ENCODE assay signal across 12 cellular contexts in the genomic region with DNA sequence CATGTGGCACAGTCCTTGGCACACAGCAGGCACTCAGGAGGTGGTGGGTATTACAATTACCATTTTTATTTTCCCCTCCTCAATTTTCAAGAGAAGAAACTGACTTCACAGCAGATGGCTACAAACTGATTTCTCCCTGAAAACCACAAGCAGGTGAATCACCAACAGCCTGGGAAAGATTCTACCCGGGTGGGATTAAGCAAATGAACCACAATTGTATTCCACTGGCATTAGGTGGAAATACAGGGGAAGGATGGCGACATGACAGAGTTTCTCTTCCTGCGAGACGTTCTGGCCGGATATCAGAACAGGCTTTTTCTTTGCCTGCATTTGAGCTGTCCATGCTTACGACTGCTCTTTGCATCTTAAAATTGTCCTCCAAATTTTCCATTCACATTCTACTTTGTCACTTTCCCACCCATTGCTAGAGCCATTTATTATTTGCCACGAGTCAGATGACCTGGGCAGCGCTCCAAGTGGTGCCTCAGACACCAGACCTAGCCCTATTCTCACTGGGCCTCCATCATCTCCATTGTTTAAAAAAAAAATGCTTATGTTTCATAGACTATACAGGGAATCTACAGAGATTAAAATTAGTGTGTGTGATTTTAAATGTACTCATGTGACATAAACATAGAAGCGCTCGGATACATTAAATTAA. TPM values are rescaled to one million over a fixed set of nuclear protein-coding genes. Genes with fewer than 3 reads are reported as not detected.
DNase-seq lines count a peak whose midpoint lies in the region; ATAC-seq and TF ChIP-seq lines count a peak whose summit lies in the region.
"Had no signal": no experiment of that assay in that cellular context is flagged by ENCODE, and none has a peak within 500 bp of the region (broad histone marks: within the 10 kb centered on the region; RNA-seq: fewer than 3 reads in every experiment).

No MANE protein-coding gene starts in this region.

- H3K27ac Mint-ChIP-seq in activated naive CD4-positive, alpha-beta T cell treated with anti-CD3 and anti-CD28 coated beads, Interleukin-2, amount 10 ng/mL, durations not matched to agents 7 days and 5 days: no peak overlapping the region

- peak; percentile 24 for DNase-seq in EH (ENCODE audit: low read depth)
- peak; percentile 92 for DNase-seq in M059J (ENCODE audit: low read depth)
- DNase-seq in cerebellar cortex (ENCODE audit: low spot score): peak; percentile 43
- peak; percentile 65 for DNase-seq in non-pigmented ciliary epithelial cell (ENCODE audit: low read depth)
- no peak for DNase-seq in activated naive CD4-positive, alpha-beta T cell treated with anti-CD3 and anti-CD28 coated beads, Interleukin-2, amount 10 ng/mL, durations not matched to agents 7 days and 5 days
- DNase-seq in sciatic nerve (ENCODE audit: low spot score): no peak
- DNase-seq in lower lobe of right lung: no peak
- DNase-seq: activated naive CD4-positive, alpha-beta T cell; NCI-H1694; stimulated activated naive CD8-positive, alpha-beta T cell treated with anti-CD3 and anti-CD28 coated beads, Interleukin-15, amount 100 ng/mL, for 72 hours had no signal

- TF ChIP-seq CTCF in lower lobe of right lung (IDR thresholded peaks at IDR 0.05): no peak

- peaks cover 49% of the 10 kb centered on the region for H3K4me1 ChIP-seq in lower lobe of right lung

- intact Hi-C loops in sciatic nerve (cut with DNase I): no loop called here
- intact Hi-C loops in lower lobe of right lung (cut with DNase I): no loop called here

- no peak overlapping the region for H3K4me3 ChIP-seq in lower lobe of right lung

- no peaks in the 10 kb centered on the region for H3K27me3 Mint-ChIP-seq in activated naive CD4-positive, alpha-beta T cell treated with anti-CD3 and anti-CD28 coated beads, Interleukin-2, amount 10 ng/mL, durations not matched to agents 7 days and 5 days
- H3K27me3 Mint-ChIP-seq: stimulated activated naive CD8-positive, alpha-beta T cell treated with anti-CD3 and anti-CD28 coated beads, Interleukin-15, amount 100 ng/mL, for 72 hours had no signal

- no peaks in the 10 kb centered on the region for H3K9me3 ChIP-seq in lower lobe of right lung

- H3K4me3 Mint-ChIP-seq in activated naive CD4-positive, alpha-beta T cell treated with anti-CD3 and anti-CD28 coated beads, Interleukin-2, amount 10 ng/mL, durations not matched to agents 7 days and 5 days: no peak overlapping the region

- no peak overlapping the region for H3K27ac ChIP-seq in lower lobe of right lung

- CTCF ChIA-PET in activated naive CD4-positive, alpha-beta T cell treated with anti-CD3 and anti-CD28 coated beads, Interleukin-2, amount 10 ng/mL, durations not matched to agents 7 days and 5 days (lab: Charles Lee): no interaction called here

- ATAC-seq in sciatic nerve: no peak
- no peak for ATAC-seq in GM18520 (IDR thresholded peaks at IDR 0.05; ENCODE audit: unreplicated experiment)
- no peak for ATAC-seq in lower lobe of right lung
- ATAC-seq: stimulated activated naive CD8-positive, alpha-beta T cell treated with anti-CD3 and anti-CD28 coated beads, Interleukin-15, amount 100 ng/mL, for 72 hours had no signal

- H3K36me3 ChIP-seq in lower lobe of right lung: no peaks in the 10 kb centered on the region

- H3K9me3 Mint-ChIP-seq in activated naive CD4-positive, alpha-beta T cell treated with anti-CD3 and anti-CD28 coated beads, Interleukin-2, amount 10 ng/mL, durations not matched to agents 7 days and 5 days: no peaks in the 10 kb centered on the region
- H3K9me3 Mint-ChIP-seq: stimulated activated naive CD8-positive, alpha-beta T cell treated with anti-CD3 and anti-CD28 coated beads, Interleukin-15, amount 100 ng/mL, for 72 hours had no signal

- no peaks in the 10 kb centered on the region for H3K27me3 ChIP-seq in lower lobe of right lung (ENCODE audit: low read depth)

- H3K4me1 Mint-ChIP-seq in activated naive CD4-positive, alpha-beta T cell treated with anti-CD3 and anti-CD28 coated beads, Interleukin-2, amount 10 ng/mL, durations not matched to agents 7 days and 5 days: peaks cover 31% of the 10 kb centered on the region

- H3K36me3 Mint-ChIP-seq in activated naive CD4-positive, alpha-beta T cell treated with anti-CD3 and anti-CD28 coated beads, Interleukin-2, amount 10 ng/mL, durations not matched to agents 7 days and 5 days: peaks cover 13% of the 10 kb centered on the region

RNA-seq across cellular contexts. Expression of gene DENND11, which starts 4.6 kb away (rescaled TPM):
- 8.1 and 10.7 TPM in 2 replicates for total RNA-seq in M059J (2014; rRNA removed; shearing (Covaris generic))
- total RNA-seq in sciatic nerve (26.6 TPM), lower lobe of right lung (34.1 TPM)

RNA-seq across cellular contexts. Expression of gene WEE2, which starts 10.8 kb away (rescaled TPM):
- not detected in 2 replicates for total RNA-seq in M059J (2014; rRNA removed; shearing (Covaris generic))
- total RNA-seq in sciatic nerve (not detected), lower lobe of right lung (not detected)
- total RNA-seq: Right ventricle myocardium inferior had no signal

RNA-seq across cellular contexts. Expression of gene SSBP1, which starts 40.8 kb away (rescaled TPM):
- 320 and 374 TPM in 2 replicates for total RNA-seq in M059J (2014; rRNA removed; shearing (Covaris generic))
- total RNA-seq in sciatic nerve (71.8 TPM), lower lobe of right lung (65.2 TPM)

Comparison
In these comparisons a context has a peak if more than half of its experiments do, and no peak if none do; other contexts are left out.
1. DNase-seq: peak in EH (single experiment), M059J (single experiment), cerebellar cortex (single experiment) and non-pigmented ciliary epithelial cell (single experiment); none in activated naive CD4-positive, alpha-beta T cell treated with anti-CD3 and anti-CD28 coated beads, Interleukin-2, amount 10 ng/mL, durations not matched to agents 7 days and 5 days (single experiment), sciatic nerve (single experiment) and lower lobe of right lung (single experiment).